26 cellular contexts compared by ENCODE assay signal in the genomic region with DNA sequence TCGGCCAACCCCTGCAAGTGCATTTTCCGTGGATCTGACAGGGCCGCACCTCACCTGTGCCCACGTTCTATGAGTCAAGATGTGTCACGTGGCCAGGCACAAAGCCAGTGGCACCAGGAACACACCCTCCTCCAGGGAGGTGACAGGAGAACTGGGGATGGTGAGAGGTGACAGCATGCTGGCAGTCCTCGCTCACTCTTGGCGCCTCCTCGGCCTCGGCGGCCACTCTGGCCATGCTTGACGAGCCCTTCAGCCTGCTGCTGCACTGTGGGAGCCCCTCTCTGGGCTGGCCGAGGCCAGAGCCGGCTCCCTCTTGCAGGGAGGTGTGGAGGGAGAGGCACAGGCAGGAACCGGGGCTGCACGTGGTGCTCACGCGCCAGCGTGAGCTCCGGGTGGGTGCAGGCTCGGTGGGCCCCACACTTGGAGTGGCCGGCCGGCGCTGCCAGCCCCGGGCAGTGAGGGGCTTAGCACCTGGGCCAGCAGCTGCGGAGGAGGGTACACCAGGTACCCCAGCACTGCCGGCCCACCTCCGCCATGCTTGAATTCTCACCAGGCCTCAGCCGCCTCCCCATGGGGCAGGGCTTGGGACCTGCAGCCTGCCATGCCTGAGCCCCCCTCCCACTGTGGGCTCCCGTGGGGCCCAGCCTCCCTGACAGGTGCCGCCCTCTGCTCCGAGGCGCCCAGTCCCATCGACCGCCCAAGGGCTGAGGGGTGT. TPM values are rescaled to one million over a fixed set of nuclear protein-coding genes. Genes with fewer than 3 reads are reported as not detected.
"Had no signal": no experiment of that assay in that cellular context is flagged by ENCODE, and none has a peak within 500 bp of the region (broad histone marks: within the 10 kb centered on the region; RNA-seq: fewer than 3 reads in every experiment).

No MANE protein-coding gene starts in this region.

- H3K9me3 Mint-ChIP-seq: effector memory CD8-positive, alpha-beta T cell had no signal

- H3K36me3 ChIP-seq: colonic mucosa, esophagus squamous epithelium, gastrocnemius medialis, heart right ventricle, left lung, lower lobe of right lung had no signal

- H3K4me3 ChIP-seq: colonic mucosa, esophagus squamous epithelium, gastrocnemius medialis, heart right ventricle, left lung, lower lobe of right lung, mucosa of descending colon had no signal

- H3K27ac ChIP-seq: colonic mucosa, epithelial cell of prostate, esophagus squamous epithelium, gastrocnemius medialis, heart right ventricle, left lung, lower lobe of right lung had no signal

- H3K27me3 Mint-ChIP-seq: dendritic cell treated with granulocyte-macrophage colony-stimulating factor and Interleukin-4, amounts not matched to agents 40 ng/mL and 50 ng/mL, for 4 days had no signal

- FAIRE-seq: endometrium, islet of Langerhans, keratinocyte had no signal

- ATAC-seq: effector memory CD8-positive, alpha-beta T cell; esophagus mucosa; gastrocnemius medialis; heart right ventricle; left lung; left ventricle myocardium superior; lower lobe of right lung; mucosa of descending colon had no signal

- H3K4me3 Mint-ChIP-seq: dendritic cell treated with granulocyte-macrophage colony-stimulating factor and Interleukin-4, amounts not matched to agents 40 ng/mL and 50 ng/mL, for 4 days; effector memory CD8-positive, alpha-beta T cell; endodermal cell; mesothelial cell of epicardium had no signal

- H3K4me1 ChIP-seq: colonic mucosa, esophagus squamous epithelium, gastrocnemius medialis, heart right ventricle, left lung, lower lobe of right lung had no signal

- H3K9me3 ChIP-seq: colonic mucosa, gastrocnemius medialis, mucosa of descending colon had no signal

- H3K27me3 ChIP-seq: colonic mucosa had no signal

- H3K4me1 Mint-ChIP-seq: endodermal cell, mesothelial cell of epicardium had no signal

- H3K27ac Mint-ChIP-seq: dendritic cell treated with granulocyte-macrophage colony-stimulating factor and Interleukin-4, amounts not matched to agents 40 ng/mL and 50 ng/mL, for 4 days; effector memory CD8-positive, alpha-beta T cell; endodermal cell; mesothelial cell of epicardium had no signal

- DNase-seq: colonic mucosa; cortex of kidney; effector CD8-positive, alpha-beta T cell; effector memory CD8-positive, alpha-beta T cell; endodermal cell; erythroblast; esophagus squamous epithelium; foreskin fibroblast; foreskin melanocyte; gastrocnemius medialis; glutamatergic neuron; heart right ventricle; hippocampal formation; kidney glomerular epithelial cell; left ventricle myocardium superior; lower lobe of right lung; mesenchymal stem cell; mucosa of descending colon had no signal

RNA-seq across cellular contexts. Expression of gene TTC34, which starts 11.6 kb away (rescaled TPM):
- total RNA-seq: gastrocnemius medialis had no signal
